Comparison of ENCODE assay signal across 8 cellular contexts in genomic region chr3:173411288-173412064, GRCh38. TPM values are rescaled to one million over a fixed set of nuclear protein-coding genes. Genes with fewer than 3 reads are reported as not detected.
DNase-seq lines count a peak whose midpoint lies in the region; ATAC-seq, FAIRE-seq and TF ChIP-seq lines count a peak whose summit lies in the region.

No MANE protein-coding gene starts in this region.

- peaks cover 0 to 6% (median 2%) of the 10 kb centered on the region in 5 donors for H3K27me3 Mint-ChIP-seq in naive thymus-derived CD8-positive, alpha-beta T cell

- H3K9ac ChIP-seq in keratinocyte (ENCODE audit: control insufficient read depth, extremely low read depth, insufficient read depth, low read length): no peak overlapping the region

- no peak overlapping the region for H2AFZ ChIP-seq in keratinocyte (ENCODE audit: control insufficient read depth, low read length)

- peak overlapping the region; percentile 65 for H3K27ac ChIP-seq in angular gyrus (ENCODE audit: low read depth, low read length)
- no peak overlapping the region for H3K27ac ChIP-seq in keratinocyte (ENCODE audit: control insufficient read depth, insufficient read depth, low read length)

- H3K27me3 ChIP-seq in keratinocyte (ENCODE audit: control insufficient read depth, extremely low read depth, insufficient read depth, low read length) (no peaks in the 10 kb centered on the region), MG63 (no peaks in the 10 kb centered on the region)

- no peaks in the 10 kb centered on the region for H3K4me1 ChIP-seq in keratinocyte (ENCODE audit: control insufficient read depth, extremely low read depth, insufficient read depth, low read length)

- H3K9me3 Mint-ChIP-seq in naive thymus-derived CD8-positive, alpha-beta T cell: no peaks in the 10 kb centered on the region

- in situ Hi-C loops in GM13976 (cut with MboI; ENCODE audit: low sequenced_read_pairs, unreplicated experiment): no loop called here

- H3K27ac Mint-ChIP-seq in naive thymus-derived CD8-positive, alpha-beta T cell: no peak overlapping the region

- no peaks in the 10 kb centered on the region for H3K9me1 ChIP-seq in keratinocyte (ENCODE audit: control insufficient read depth, extremely low read depth, insufficient read depth, low read length)

- H3K36me3 Mint-ChIP-seq in naive thymus-derived CD8-positive, alpha-beta T cell: no peaks in the 10 kb centered on the region

- H3K36me3 ChIP-seq in keratinocyte (ENCODE audit: control insufficient read depth in 2 of 2, extremely low read depth in 1 of 2, insufficient read depth in 2 of 2, low read length in 2 of 2) (no peaks in the 10 kb centered on the region), MG63 (no peaks in the 10 kb centered on the region)

- H3K79me2 ChIP-seq in keratinocyte (ENCODE audit: control insufficient read depth, insufficient read depth, low read length): no peaks in the 10 kb centered on the region

- no peak for ATAC-seq in naive thymus-derived CD8-positive, alpha-beta T cell

- dilution Hi-C loops in keratinocyte (cut with MboI; ENCODE audit: extremely low pct_ligation_motif_present, low sequenced_read_pairs): no loop called here

- no peaks in the 10 kb centered on the region for H3K4me1 Mint-ChIP-seq in naive thymus-derived CD8-positive, alpha-beta T cell

- FAIRE-seq in keratinocyte (lab: Jason Lieb, UNC): no peak

- H3K4me2 ChIP-seq in keratinocyte (ENCODE audit: control insufficient read depth, extremely low read depth, insufficient read depth, low read depth, low read length): no peak overlapping the region

- DNase-seq in EH (ENCODE audit: low read depth) (peak; percentile 69), M059J (ENCODE audit: low read depth) (peak; percentile 51), keratinocyte (ENCODE audit: low read depth, low spot score) (no peak), MG63 (no peak), GM13976 (ENCODE audit: low spot score) (no peak)
- no peak for DNase-seq in effector CD8-positive, alpha-beta T cell (lab: John Stamatoyannopoulos, UW)
- DNase-seq in naive thymus-derived CD8-positive, alpha-beta T cell: no peak

- no peaks in the 10 kb centered on the region for H4K20me1 ChIP-seq in keratinocyte (ENCODE audit: control insufficient read depth, extremely low read depth, insufficient read depth, low read length)

- H3K4me3 Mint-ChIP-seq in naive thymus-derived CD8-positive, alpha-beta T cell: no peak overlapping the region

- H3K9me3 ChIP-seq in keratinocyte (ENCODE audit: control insufficient read depth, low read depth, low read length) (no peaks in the 10 kb centered on the region), MG63 (no peaks in the 10 kb centered on the region)

- POLR2A ChIA-PET in naive thymus-derived CD8-positive, alpha-beta T cell (lab: Charles Lee): no interaction called here

- TF ChIP-seq CTCF in keratinocyte (optimal IDR thresholded peaks at IDR 0.05 in 1 of 3, IDR thresholded peaks at IDR 0.05 in 1 of 3, conservative IDR thresholded peaks at IDR 0.05 in 1 of 3; ENCODE audit: extremely low read depth in 1 of 3, insufficient read depth in 2 of 3, low read length in 3 of 3) (peak in 2 of 3 experiments; percentile 6 to 26), GM13976 (IDR thresholded peaks at IDR 0.05; ENCODE audit: borderline replicate concordance, control extremely low read depth, extremely low read depth, insufficient read depth, missing control alignments) (no peak)

- H3K4me3 ChIP-seq in keratinocyte (ENCODE audit: control insufficient read depth in 2 of 3, extremely low read depth in 1 of 3, insufficient read depth in 2 of 3, low read depth in 1 of 3, low read length in 3 of 3): no peak overlapping the region
- H3K4me3 ChIP-seq in MG63: no peak overlapping the region

RNA-seq across cellular contexts. Expression of gene NLGN1, which starts 13.9 kb away (rescaled TPM):
- 4.2 and 10.6 TPM in 2 replicates for total RNA-seq in M059J (2014; rRNA removed; shearing (Covaris generic))
- 0.10 TPM in 1 of 3 replicates, not detected in the others for polyA plus RNA-seq in keratinocyte
- not detected for polyA plus RNA-seq in keratinocyte (2011; ENCODE audit: low read depth)
- not detected in 2 replicates for polyA plus RNA-seq in keratinocyte (2011; cell fraction: cytosol; rRNA removed)
- polyA plus RNA-seq in keratinocyte (2011; cell fraction: nucleus; rRNA removed): not detected in 2 replicates
- polyA plus RNA-seq in keratinocyte (2012; ENCODE audit: low replicate concordance): not detected in 2 replicates
- polyA minus RNA-seq in keratinocyte: not detected in 3 replicates
- polyA minus RNA-seq in keratinocyte (2011; cell fraction: cytosol; rRNA and poly(A)+ RNA removed): not detected
- not detected in 2 replicates for polyA minus RNA-seq in keratinocyte (2011; cell fraction: nucleus; rRNA and poly(A)+ RNA removed)
- total RNA-seq in MG63 (2014; rRNA removed; shearing (Covaris generic); ENCODE audit: low replicate concordance): 4.0 and 10.0 TPM in 2 replicates
- not detected for total RNA-seq in naive thymus-derived CD8-positive, alpha-beta T cell
- not detected for polyA plus RNA-seq in naive thymus-derived CD8-positive, alpha-beta T cell

Comparison
In these comparisons a context has a peak if more than half of its experiments do, and no peak if none do; other contexts are left out.
1. DNase-seq: peak in EH (single experiment) and M059J (single experiment); none in keratinocyte (single experiment), MG63 (single experiment), effector CD8-positive, alpha-beta T cell (single experiment), GM13976 (single experiment) and naive thymus-derived CD8-positive, alpha-beta T cell (0 of 10).